In genomic region chr2:215454519-215454918, GRCh38 we compare ENCODE assay signal across 8 cellular contexts. TPM values are rescaled to one million over a fixed set of nuclear protein-coding genes. Genes with fewer than 3 reads are reported as not detected.
DNase-seq lines count a peak whose midpoint lies in the region; ATAC-seq, FAIRE-seq and TF ChIP-seq lines count a peak whose summit lies in the region.

No MANE protein-coding gene starts in this region.

- peaks cover 0 to 5% (median 0%) of the 10 kb centered on the region in 7 donors for H3K27me3 ChIP-seq in heart right ventricle
- H3K27me3 ChIP-seq in ovary: no peaks in the 10 kb centered on the region

- peak; percentile 35 for FAIRE-seq in endometrium (lab: Jason Lieb, UNC)

- WGBS in heart right ventricle, 2 donors: 32 to 43% methylated on average over 3 of the region's 3 CpGs
- WGBS in ovary, 3 donors: 42 to 49% (median 49%) methylated on average over 3 of the region's 3 CpGs

- H3K4me1 ChIP-seq in heart right ventricle (no peaks in the 10 kb centered on the region), ovary (ENCODE audit: insufficient read depth) (peaks cover 2% of the 10 kb centered on the region)

- intact Hi-C loops in heart right ventricle (cut with DNase I) (loop anchor here in 8 of 10 donors (1.0 to 10.0 kb wide), 6 partner anchors 260 to 468 kb away; no protein-coding TSS in a partner anchor), left cardiac atrium (cut with DNase I) (no loop called here), ovary (cut with DNase I) (loop anchor here in 2 of 4 donors (5.0 to 10.0 kb wide), 4 partner anchors 370 to 468 kb away; no protein-coding TSS in a partner anchor)

- TF ChIP-seq EP300 in ovary (IDR thresholded peaks at IDR 0.05): no peak

- DNase-seq in heart right ventricle (no peak), left cardiac atrium (no peak), NCI-H69 (lab: John Stamatoyannopoulos, UW) (peak; percentile 37), ovary (no peak)

- ATAC-seq in heart right ventricle (no peak), left cardiac atrium (no peak), HG02798 (IDR thresholded peaks at IDR 0.05; ENCODE audit: poor library complexity, unreplicated experiment) (peak; percentile 76), GM19023 (IDR thresholded peaks at IDR 0.05; ENCODE audit: unreplicated experiment) (no peak), GM18861 (IDR thresholded peaks at IDR 0.05; ENCODE audit: unreplicated experiment) (no peak)

- TF ChIP-seq CTCF in heart right ventricle (IDR thresholded peaks at IDR 0.05): peak; percentile 50 to 87 (median 76)
- peak; percentile 70 to 81 (median 71) for TF ChIP-seq CTCF in ovary (IDR thresholded peaks at IDR 0.05)

- no peaks in the 10 kb centered on the region for H3K36me3 ChIP-seq in heart right ventricle
- H3K36me3 ChIP-seq in ovary: no peaks in the 10 kb centered on the region

- H3K4me3 ChIP-seq in heart right ventricle (no peak overlapping the region), ovary (no peak overlapping the region)

- TF ChIP-seq POLR2A in ovary (IDR thresholded peaks at IDR 0.05): no peak

- no peak overlapping the region for H3K27ac ChIP-seq in heart right ventricle
- no peak overlapping the region for H3K27ac ChIP-seq in ovary

- H3K9me3 ChIP-seq in heart right ventricle: no peaks in the 10 kb centered on the region
- H3K9me3 ChIP-seq in ovary: no peaks in the 10 kb centered on the region

RNA-seq across cellular contexts. Expression of gene FN1, which starts 18.7 kb away (rescaled TPM):
- total RNA-seq in heart right ventricle: 100 to 1,000 TPM in 8 of 10 donors, 10 to 100 TPM in 2; 67.8 to 888 (median 136) TPM
- 100 to 1,000 TPM in 1 of 2 donors, 10 to 100 TPM in 1; 72.7 to 802 TPM for polyA plus RNA-seq in heart right ventricle
- 100 to 1,000 TPM; 245 to 775 TPM for total RNA-seq in left cardiac atrium
- 100 to 1,000 TPM in 6 of 7 donors, 10 to 100 TPM in 1; 96.3 to 438 (median 208) TPM for total RNA-seq in ovary
- 100 to 1,000 TPM; 550 to 979 TPM for polyA plus RNA-seq in ovary

Comparison
In these comparisons a context has a peak if more than half of its experiments do, and no peak if none do; other contexts are left out.
1. intact Hi-C loops: an anchor here in heart right ventricle (1.0 to 10.0 kb wide); none called in left cardiac atrium.